10 cellular contexts compared by ENCODE assay signal in genomic region chr2:98134138-98134537, GRCh38. TPM values are rescaled to one million over a fixed set of nuclear protein-coding genes. Genes with fewer than 3 reads are reported as not detected.
DNase-seq lines count a peak whose midpoint lies in the region; ATAC-seq, FAIRE-seq and TF ChIP-seq lines count a peak whose summit lies in the region.
"Had no signal": no experiment of that assay in that cellular context is flagged by ENCODE, and none has a peak within 500 bp of the region (broad histone marks: within the 10 kb centered on the region; RNA-seq: fewer than 3 reads in every experiment).

No MANE protein-coding gene starts in this region.

- intact Hi-C loops in PC-3 (cut with micrococcal nuclease) = no loop called here

- H3K14ac ChIP-seq in trophoblast cell (ENCODE audit: low read length) = no peak overlapping the region

- H3F3A ChIP-seq in PC-3 (ENCODE audit: low read length, unreplicated experiment) = no peaks in the 10 kb centered on the region

- H3K18ac ChIP-seq in trophoblast cell (ENCODE audit: low read length) = no peak overlapping the region

- no peak overlapping the region for H2BK12ac ChIP-seq in trophoblast cell (ENCODE audit: low read length)

- H3K4me1 ChIP-seq in trophoblast cell (ENCODE audit: control insufficient read depth in 1 of 2, insufficient read depth in 2 of 2, low read length in 2 of 2) (no peaks in the 10 kb centered on the region), Karpas-422 (ENCODE audit: low read length) (peaks cover 9% of the 10 kb centered on the region), PC-3 (ENCODE audit: insufficient read depth, low read length) (no peaks in the 10 kb centered on the region)
- H3K4me1 ChIP-seq: ascending aorta, parathyroid adenoma had no signal

- H3K4me2 ChIP-seq in trophoblast cell (ENCODE audit: low read length) (no peak overlapping the region), Karpas-422 (ENCODE audit: low read depth, low read length, poor library complexity, severe bottlenecking) (no peak overlapping the region), PC-3 (ENCODE audit: low read length) (no peak overlapping the region)

- H3K27me3 ChIP-seq in trophoblast cell (ENCODE audit: insufficient read depth, low read length) (no peaks in the 10 kb centered on the region), Karpas-422 (ENCODE audit: low read length) (no peaks in the 10 kb centered on the region; the same call in 1 of the 2 replicates), PC-3 (ENCODE audit: low read length) (peaks cover 17% of the 10 kb centered on the region; the same call in 1 of the 2 replicates)
- H3K27me3 ChIP-seq: ascending aorta had no signal

- H4K20me1 ChIP-seq in Karpas-422 (ENCODE audit: insufficient read depth, low read depth, low read length) (no peaks in the 10 kb centered on the region), PC-3 (ENCODE audit: low read length) (no peaks in the 10 kb centered on the region)

- H3K23ac ChIP-seq in trophoblast cell (ENCODE audit: low read length) = no peak overlapping the region

- H2AK5ac ChIP-seq in trophoblast cell (ENCODE audit: low read length) = no peak overlapping the region

- WGBS in trophoblast cell (ENCODE audit: extremely low coverage, insufficient coverage, insufficient read length) = no CpG with 5 or more reads among the region's 9 CpGs

- no peak overlapping the region for H2BK120ac ChIP-seq in trophoblast cell (ENCODE audit: insufficient read depth, low read length, poor library complexity)

- POLR2A ChIA-PET in HEK293T (lab: Yijun Ruan, JAX) = no interaction called here
- POLR2A ChIA-PET in PC-3 (lab: Charles Lee; ENCODE audit: unreplicated experiment) = no interaction called here

- ATAC-seq in PC-3 = no peak

- no peak overlapping the region for H3K4ac ChIP-seq in trophoblast cell (ENCODE audit: low read depth, low read length)

- H3K36me3 ChIP-seq in trophoblast cell (ENCODE audit: control insufficient read depth in 1 of 2, insufficient read depth in 2 of 2, low read length in 2 of 2) (no peaks in the 10 kb centered on the region), Karpas-422 (ENCODE audit: insufficient read depth, low read length) (no peaks in the 10 kb centered on the region), PC-3 (ENCODE audit: low read depth, low read length) (no peaks in the 10 kb centered on the region)
- H3K36me3 ChIP-seq: ascending aorta had no signal

- H3K9ac ChIP-seq in trophoblast cell (ENCODE audit: low read length) = no peak overlapping the region
- H3K9ac ChIP-seq in Karpas-422 (ENCODE audit: low read length) = no peak overlapping the region
- H3K9ac ChIP-seq in PC-3 (ENCODE audit: low read length) = no peak overlapping the region
- H3K9ac ChIP-seq: parathyroid adenoma had no signal

- H3K79me2 ChIP-seq in trophoblast cell (ENCODE audit: control insufficient read depth, insufficient read depth, low read length, poor library complexity) (no peaks in the 10 kb centered on the region), Karpas-422 (ENCODE audit: low read length) (no peaks in the 10 kb centered on the region), PC-3 (ENCODE audit: low read length) (no peaks in the 10 kb centered on the region)
- H3K79me2 ChIP-seq: parathyroid adenoma had no signal

- H3K9me3 ChIP-seq in trophoblast cell (ENCODE audit: insufficient read depth, low read depth, low read length) = peaks cover 5% of the 10 kb centered on the region
- no peaks in the 10 kb centered on the region for H3K9me3 ChIP-seq in Karpas-422 (ENCODE audit: low read length)
- no peaks in the 10 kb centered on the region for H3K9me3 ChIP-seq in PC-3 (ENCODE audit: low read length)
- H3K9me3 ChIP-seq: ascending aorta had no signal

- no peak for TF ChIP-seq CTCF in PC-3 (conservative IDR thresholded peaks at IDR 0.05; ENCODE audit: low read depth, low read length)

- H4K12ac ChIP-seq in trophoblast cell (ENCODE audit: low read depth, low read length) = no peak overlapping the region

- no peaks in the 10 kb centered on the region for H3K9me2 ChIP-seq in Karpas-422 (replicated peaks; ENCODE audit: insufficient read depth, low read length)
- no peaks in the 10 kb centered on the region for H3K9me2 ChIP-seq in PC-3 (replicated peaks; ENCODE audit: low read length)

- CTCF ChIA-PET in HEK293T (lab: Yijun Ruan, JAX) = interaction anchor here (0.6 to 0.7 kb wide), 2 partner anchors 23 to 27 kb away, joined by 3 to 4 read pairs; no protein-coding TSS in a partner anchor
- CTCF ChIA-PET in PC-3 (lab: Charles Lee) = no interaction called here

- BruUV-seq in PC-3 (replicated peaks; lab: Mats Ljungman, UMichigan) = no TSS peak

- no peaks in the 10 kb centered on the region for H3K79me1 ChIP-seq in trophoblast cell (ENCODE audit: low read length)

- no peak overlapping the region for H2BK5ac ChIP-seq in trophoblast cell (ENCODE audit: low read depth, low read length, poor library complexity)

- no peak overlapping the region for H4K8ac ChIP-seq in trophoblast cell (ENCODE audit: low read depth, low read length)

- H3K4me3 ChIP-seq in trophoblast cell (ENCODE audit: low read depth, low read length) = no peak overlapping the region
- no peak overlapping the region for H3K4me3 ChIP-seq in Karpas-422 (ENCODE audit: low read length)
- H3K4me3 ChIP-seq in PC-3 (ENCODE audit: low read length) = no peak overlapping the region
- H3K4me3 ChIP-seq: ascending aorta had no signal

- H4K91ac ChIP-seq in trophoblast cell (ENCODE audit: low read depth, low read length) = no peak overlapping the region

- FAIRE-seq in GM19239 (lab: Jason Lieb, UNC) = no peak

- no peak overlapping the region for H2AFZ ChIP-seq in trophoblast cell (ENCODE audit: insufficient read depth, low read length, poor library complexity)
- H2AFZ ChIP-seq in Karpas-422 (ENCODE audit: low read length) = no peak overlapping the region
- H2AFZ ChIP-seq in PC-3 (ENCODE audit: low read length) = no peak overlapping the region
- H2AFZ ChIP-seq: parathyroid adenoma had no signal

- peak; percentile 24 for DNase-seq in GM19239 (ENCODE audit: insufficient read length, low spot score)
- DNase-seq in Kasumi-1 (lab: John Stamatoyannopoulos, UW) = peak; percentile 87 to 89
- DNase-seq in trophoblast cell = peak; percentile 30 to 34
- no peak for DNase-seq in Karpas-422
- no peak for DNase-seq in LoVo (ENCODE audit: low spot score)
- DNase-seq in HEK293T (ENCODE audit: extremely low spot score) = no peak
- no peak for DNase-seq in PC-3

- H3K27ac ChIP-seq in angular gyrus (ENCODE audit: low read depth, low read length) (peak overlapping the region; percentile 8), trophoblast cell (ENCODE audit: low read depth, low read length) (no peak overlapping the region), Karpas-422 (ENCODE audit: low read length) (no peak overlapping the region), PC-3 (ENCODE audit: low read length) (no peak overlapping the region)
- H3K27ac ChIP-seq: ascending aorta, parathyroid adenoma had no signal

TF ChIP-seq in HEK293T, 16 proteins besides CTCF, POLR2A, EP300 and RAD21:
- TF ChIP-seq PKNOX1 (IDR thresholded peaks at IDR 0.05) (no peak), ELF4 (IDR thresholded peaks at IDR 0.05) (no peak), SP1 (IDR thresholded peaks at IDR 0.05) (no peak), ZNF384 (IDR thresholded peaks at IDR 0.05) (no peak), HDGF (IDR thresholded peaks at IDR 0.05; ENCODE audit: borderline replicate concordance) (no peak), FOXM1 (IDR thresholded peaks at IDR 0.05; ENCODE audit: borderline replicate concordance) (no peak), BHLHE40 (IDR thresholded peaks at IDR 0.05; ENCODE audit: borderline replicate concordance) (no peak), NFRKB (IDR thresholded peaks at IDR 0.05) (no peak), CTBP1 (IDR thresholded peaks at IDR 0.05; ENCODE audit: borderline replicate concordance) (no peak), ARNT (IDR thresholded peaks at IDR 0.05) (no peak), FOXK2 (IDR thresholded peaks at IDR 0.05) (no peak), FOXA1 (IDR thresholded peaks at IDR 0.05) (no peak), TARDBP (IDR thresholded peaks at IDR 0.05) (no peak), SUZ12 (IDR thresholded peaks at IDR 0.05) (no peak)

RNA-seq across cellular contexts. Expression of gene VWA3B, which starts 47.2 kb away (rescaled TPM):
- 0.18 TPM in 1 of 2 replicates, not detected in the other for polyA plus RNA-seq in trophoblast cell (2013)
- total RNA-seq in Karpas-422 (2014; rRNA removed; shearing (Covaris generic); ENCODE audit: low replicate concordance) = not detected in 2 replicates
- not detected in 2 replicates for total RNA-seq in PC-3 (2014; rRNA removed)
- total RNA-seq: ascending aorta had no signal

Comparison
In these comparisons a context has a peak if more than half of its experiments do, and no peak if none do; other contexts are left out.
1. DNase-seq: peak in GM19239 (single experiment), Kasumi-1 (2 of 2) and trophoblast cell (2 of 2); none in Karpas-422 (single experiment), LoVo (single experiment), HEK293T (single experiment) and PC-3 (single experiment).